In the genomic region with DNA sequence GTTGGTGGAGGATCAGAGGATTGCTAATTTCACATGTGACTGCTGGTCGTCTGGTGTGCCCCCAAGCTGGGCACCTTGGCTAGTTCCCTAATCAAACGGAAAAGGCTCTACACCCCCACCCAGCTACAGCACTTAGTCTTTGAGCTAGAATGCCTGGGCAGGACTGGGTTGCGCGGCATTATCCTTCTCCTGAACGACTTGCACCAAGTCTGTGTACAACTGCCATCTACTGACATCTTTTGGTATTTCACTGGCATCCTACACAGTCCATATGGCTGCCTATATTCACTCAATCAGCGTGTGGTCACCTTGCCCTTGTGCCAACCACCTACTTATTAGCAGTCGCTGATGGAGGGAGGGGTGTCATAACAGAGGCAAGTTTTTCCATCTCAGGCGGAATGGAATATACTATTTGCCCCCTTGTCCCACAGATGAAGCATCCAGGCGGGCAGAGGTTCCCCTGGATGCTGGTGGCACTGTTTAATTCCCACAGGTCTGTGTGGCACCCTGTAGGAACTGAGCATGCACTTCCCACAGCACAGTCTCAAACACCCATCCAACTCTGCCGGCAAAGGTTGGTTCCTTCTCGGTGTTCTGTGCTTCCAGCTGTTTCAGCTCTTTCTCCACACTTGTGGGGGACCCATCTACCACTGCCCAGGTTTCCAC, we compare ENCODE assay signal across 8 cellular contexts.
DNase-seq lines count a peak whose midpoint lies in the region; ATAC-seq and TF ChIP-seq lines count a peak whose summit lies in the region.

No MANE protein-coding gene starts in this region.

- H3K4me1 ChIP-seq in foreskin keratinocyte, result no peaks in the 10 kb centered on the region

- peak; percentile 70 for TF ChIP-seq CTCF in foreskin keratinocyte (conservative IDR thresholded peaks at IDR 0.05)

- no peak overlapping the region for H3K27ac ChIP-seq in foreskin keratinocyte

- peak; percentile 3 for DNase-seq in DMS153 treated with DMSO at 0.1 percent for 48 hours (lab: John Stamatoyannopoulos, UW; ENCODE audit: unreplicated experiment)
- DNase-seq in NCI-H510A (lab: John Stamatoyannopoulos, UW), result peak; percentile 22
- peak; percentile 21 for DNase-seq in activated T-cell treated with anti-CD3 and anti-CD28 coated beads for 24 hours (ENCODE audit: low read depth)
- DNase-seq in foreskin keratinocyte, result peak; percentile 27 to 54
- DNase-seq in pulmonary artery endothelial cell (ENCODE audit: low read depth, low spot score), result peak; percentile 33
- DNase-seq in SKM-1 (lab: John Stamatoyannopoulos, UW; ENCODE audit: unreplicated experiment), result no peak

- peak; percentile 93 for ATAC-seq in GM19023 (IDR thresholded peaks at IDR 0.05; ENCODE audit: unreplicated experiment)
- peak; percentile 94 for ATAC-seq in HG03064 (IDR thresholded peaks at IDR 0.05; ENCODE audit: low read depth, unreplicated experiment)
- ATAC-seq in foreskin keratinocyte, result peak; percentile 87

- H3K27me3 ChIP-seq in foreskin keratinocyte, result no peaks in the 10 kb centered on the region
